ENCODE assay signal across 23 cellular contexts in genomic region chr3:84962460-84962859, GRCh38. TPM values are rescaled to one million over a fixed set of nuclear protein-coding genes. Genes with fewer than 3 reads are reported as not detected.
"Had no signal": no experiment of that assay in that cellular context is flagged by ENCODE, and none has a peak within 500 bp of the region (broad histone marks: within the 10 kb centered on the region; RNA-seq: fewer than 3 reads in every experiment).

No MANE protein-coding gene starts in this region.

- H3K36me3 Mint-ChIP-seq: activated naive CD8-positive, alpha-beta T cell treated with anti-CD3 and anti-CD28 coated beads for 36 hours had no signal

- FAIRE-seq: bronchial epithelial cell had no signal

- ATAC-seq: activated T-cell treated with anti-CD3 and anti-CD28 coated beads, Interleukin-2, amount 50 U/mL, for 4 hours; foreskin keratinocyte; left ventricle myocardium superior; SK-N-SH treated with all-trans-retinoic acid at 6 μM for 48 hours; upper lobe of right lung had no signal

- H3K4me3 Mint-ChIP-seq: activated naive CD8-positive, alpha-beta T cell treated with anti-CD3 and anti-CD28 coated beads for 36 hours; activated T-cell treated with anti-CD3 and anti-CD28 coated beads, Interleukin-2, amount 50 U/mL, for 4 hours had no signal

- H3K27ac ChIP-seq: foreskin keratinocyte, hepatocyte, sigmoid colon, thoracic aorta, upper lobe of right lung, VCaP had no signal

- H3K9me3 Mint-ChIP-seq: activated T-helper 2 cell treated with anti-CD3 and anti-CD28 coated beads, Interferon-gamma antibody, Interleukin-2, Interleukin-4, amounts not matched to agents 10 μg/mL and 5 μg/mL and 100 μg/mL, durations not matched to agents 14 hours and 24 hours and 36 hours; nephron progenitor cell had no signal

- H3K79me2 ChIP-seq: hepatocyte had no signal

- H3K27ac Mint-ChIP-seq: activated naive CD8-positive, alpha-beta T cell treated with anti-CD3 and anti-CD28 coated beads for 36 hours; activated T-helper 2 cell treated with anti-CD3 and anti-CD28 coated beads, Interferon-gamma antibody, Interleukin-2, Interleukin-4, amounts not matched to agents 10 μg/mL and 5 μg/mL and 100 μg/mL, durations not matched to agents 14 hours and 24 hours and 36 hours; nephron progenitor cell had no signal

- H2AFZ ChIP-seq: hepatocyte had no signal

- H3K9me3 ChIP-seq: sigmoid colon, thoracic aorta, upper lobe of right lung had no signal

- H3K4me3 ChIP-seq: hepatocyte, thoracic aorta, upper lobe of right lung had no signal

- DNase-seq: activated CD4-positive, CD25-positive, alpha-beta regulatory T cell treated with anti-CD3 and anti-CD28 coated beads, Interleukin-2, amount 50 U/mL, for 72 hours; activated CD8-positive, alpha-beta memory T cell treated with anti-CD3 and anti-CD28 coated beads for 24 hours; activated CD8-positive, alpha-beta memory T cell treated with anti-CD3 and anti-CD28 coated beads, Interleukin-2, amount 50 U/mL, for 48 hours; activated naive CD4-positive, alpha-beta T cell; activated naive CD8-positive, alpha-beta T cell treated with anti-CD3 and anti-CD28 coated beads for 36 hours; activated T-cell treated with anti-CD3 and anti-CD28 coated beads, Interleukin-2, amount 50 U/mL, for 4 hours; amniotic stem cell; effector CD4-positive, alpha-beta T cell; foreskin keratinocyte; left ventricle myocardium superior; nephron progenitor cell; sigmoid colon; stimulated activated CD4-positive, alpha-beta T cell treated with anti-CD3 and anti-CD28 coated beads, Interleukin-4, amount 100 ng/mL, for 1 hour; stimulated activated naive CD4-positive, alpha-beta T cell; upper lobe of right lung had no signal

- H3K36me3 ChIP-seq: sigmoid colon, thoracic aorta, upper lobe of right lung had no signal

- H3K4me1 ChIP-seq: foreskin keratinocyte had no signal

RNA-seq across cellular contexts. Expression of gene CADM2, which starts 3.7 kb away (rescaled TPM):
- total RNA-seq: activated T-cell treated with anti-CD3 and anti-CD28 coated beads, Interleukin-2, amount 50 U/mL, for 4 hours; activated T-helper 2 cell treated with anti-CD3 and anti-CD28 coated beads, Interferon-gamma antibody, Interleukin-2, Interleukin-4, amounts not matched to agents 10 μg/mL and 5 μg/mL and 100 μg/mL, durations not matched to agents 14 hours and 24 hours and 36 hours; foreskin keratinocyte; renal cortical epithelial cell; T-helper 2 cell treated with Interferon-gamma antibody and Interleukin-4, amounts not matched to agents 100 ng/mL and 5 ng/mL, for 36 hours had no signal
